ENCODE assay signal across 8 cellular contexts in the genomic region with DNA sequence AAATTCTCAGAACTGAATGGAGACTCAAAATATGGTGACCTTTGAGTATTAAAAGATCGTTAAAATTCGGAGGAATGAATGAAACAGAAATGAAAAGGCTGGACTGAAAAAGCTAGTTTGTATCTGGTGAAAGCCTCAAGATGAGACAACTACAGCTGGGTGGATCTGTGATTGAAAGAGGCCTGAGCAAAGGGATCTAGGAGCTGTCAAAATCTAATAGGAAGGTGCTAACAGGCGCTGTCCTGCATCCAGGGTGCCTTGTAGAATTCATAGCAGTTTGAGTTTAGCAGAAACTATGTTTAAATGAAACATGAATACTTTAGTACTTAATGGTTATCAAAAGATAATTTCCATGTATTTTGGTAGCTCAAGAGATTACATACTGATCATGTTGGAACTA. TPM values are rescaled to one million over a fixed set of nuclear protein-coding genes. Genes with fewer than 3 reads are reported as not detected.
DNase-seq lines count a peak whose midpoint lies in the region; ATAC-seq and TF ChIP-seq lines count a peak whose summit lies in the region.

No MANE protein-coding gene starts in this region.

- intact Hi-C loops in colonic mucosa (cut with DNase I) = no loop called here
- intact Hi-C loops in natural killer cell (cut with micrococcal nuclease) = loop anchor here (5.0 kb wide), 1 partner anchor 46 kb away; no protein-coding TSS in a partner anchor

- peak overlapping the region; percentile 93 for H3K4me3 Mint-ChIP-seq in natural killer cell

- no peaks in the 10 kb centered on the region for H3K36me3 Mint-ChIP-seq in natural killer cell

- no peak for ATAC-seq in natural killer cell
- no peak for ATAC-seq in GM18867 (IDR thresholded peaks at IDR 0.05; ENCODE audit: unreplicated experiment)
- ATAC-seq in HG03039 (IDR thresholded peaks at IDR 0.05; ENCODE audit: unreplicated experiment) = no peak

- no peak for DNase-seq in BE2C
- no peak for DNase-seq in colonic mucosa
- no peak for DNase-seq in natural killer cell
- DNase-seq in stimulated activated CD4-positive, alpha-beta T cell treated with anti-CD3 and anti-CD28 coated beads, Interleukin-4, amount 100 ng/mL, for 1 hour = no peak
- DNase-seq in NCI-H1436 (lab: John Stamatoyannopoulos, UW) = no peak

- H3K27me3 Mint-ChIP-seq in natural killer cell (ENCODE audit: low read depth in 2 of 2) = no peaks in the 10 kb centered on the region

- peaks cover 47 to 62% of the 10 kb centered on the region in 2 donors for H3K4me1 Mint-ChIP-seq in natural killer cell

- H3K4me3 ChIP-seq in BE2C (ENCODE audit: low read depth, low read length) (peak overlapping the region; percentile 78), colonic mucosa (peak overlapping the region; percentile 41)

- TF ChIP-seq CTCF in BE2C (IDR thresholded peaks at IDR 0.05; ENCODE audit: low read depth, low read length) (no peak), colonic mucosa (IDR thresholded peaks at IDR 0.05) (no peak), natural killer cell (IDR thresholded peaks at IDR 0.05) (no peak)

- H3K36me3 ChIP-seq in BE2C (peaks cover 17% of the 10 kb centered on the region), KOPT-K1 (ENCODE audit: insufficient read depth, low read length) (peaks cover 40% of the 10 kb centered on the region), colonic mucosa (no peaks in the 10 kb centered on the region)

- no peaks in the 10 kb centered on the region for H3K9me3 Mint-ChIP-seq in natural killer cell

- H3K9me3 ChIP-seq in BE2C (no peaks in the 10 kb centered on the region), KOPT-K1 (ENCODE audit: insufficient read depth, low read length, poor library complexity, severe bottlenecking) (no peaks in the 10 kb centered on the region), colonic mucosa (no peaks in the 10 kb centered on the region)

- H3K4me1 ChIP-seq in BE2C (peaks cover 3% of the 10 kb centered on the region), colonic mucosa (peaks cover 18% of the 10 kb centered on the region)

- H3K27ac Mint-ChIP-seq in natural killer cell = peak overlapping the region; percentile 94 to 97

- peak overlapping the region; percentile 68 to 72 for H3K9ac ChIP-seq in colonic mucosa (ENCODE audit: low read depth in 2 of 2, low read length in 2 of 2)

- H3K27ac ChIP-seq in KOPT-K1 (ENCODE audit: low read depth, low read length, poor library complexity, severe bottlenecking) (peak overlapping the region; percentile 97), colonic mucosa (peak overlapping the region; percentile 86)

- H3K27me3 ChIP-seq in BE2C = no peaks in the 10 kb centered on the region
- H3K27me3 ChIP-seq in colonic mucosa = no peaks in the 10 kb centered on the region

RNA-seq across cellular contexts. Expression of gene YY1, which starts 2.3 kb away (rescaled TPM):
- 87.1 TPM for polyA plus RNA-seq in BE2C (2012; ENCODE audit: insufficient read depth, insufficient read length, low read depth)
- total RNA-seq in colonic mucosa (10 to 100 TPM; 73.2 to 90.4 TPM), natural killer cell (10 to 100 TPM; 77.9 to 92.6 (median 90.4) TPM)
